ENCODE assay signal across 26 cellular contexts in genomic region chr16:86258713-86259112, GRCh38.
DNase-seq lines count a peak whose midpoint lies in the region; ATAC-seq and TF ChIP-seq lines count a peak whose summit lies in the region.
"Had no signal": no experiment of that assay in that cellular context is flagged by ENCODE, and none has a peak within 500 bp of the region (broad histone marks: within the 10 kb centered on the region; RNA-seq: fewer than 3 reads in every experiment).

No MANE protein-coding gene starts in this region.

- H3K4me3 ChIP-seq in mucosa of descending colon (no peak overlapping the region), upper lobe of left lung (no peak overlapping the region), H7 (ENCODE audit: insufficient read depth, low read depth, low read length) (no peak overlapping the region)
- H3K4me3 ChIP-seq: gastrocnemius medialis, left lung, pancreas, right atrium auricular region, spleen, uterus had no signal

- no peak for TF ChIP-seq CTCF in mucosa of descending colon (IDR thresholded peaks at IDR 0.05)
- no peak for TF ChIP-seq CTCF in upper lobe of left lung (IDR thresholded peaks at IDR 0.05)
- TF ChIP-seq CTCF in GM13977 (IDR thresholded peaks at IDR 0.05; ENCODE audit: extremely low read depth, insufficient read depth, missing control alignments): no peak
- TF ChIP-seq CTCF in osteocyte (IDR thresholded peaks at IDR 0.05): no peak

- in situ Hi-C loops in GM13977 (cut with MboI; ENCODE audit: low pct_unique_long_range_greater_than_20kb, low sequenced_read_pairs, unreplicated experiment): no loop called here

- H3K27me3 ChIP-seq in upper lobe of left lung (no peaks in the 10 kb centered on the region), H7 (ENCODE audit: control insufficient read depth, insufficient read depth, low read length) (no peaks in the 10 kb centered on the region)
- H3K27me3 ChIP-seq: pancreas, right atrium auricular region, uterus had no signal

- ATAC-seq in mucosa of descending colon (peak; percentile 23), upper lobe of left lung (ENCODE audit: low FRiP score in 2 of 2) (no peak)
- ATAC-seq: gastrocnemius medialis, left lung, pancreas had no signal

- WGBS in upper lobe of left lung, 2 donors: 57 to 62% methylated on average over 3 of the region's 3 CpGs

- no peak for TF ChIP-seq POLR2A in upper lobe of left lung (IDR thresholded peaks at IDR 0.05)

- H3K36me3 ChIP-seq in mucosa of descending colon (ENCODE audit: low read depth) (no peaks in the 10 kb centered on the region), upper lobe of left lung (no peaks in the 10 kb centered on the region), H7 (replicated peaks; ENCODE audit: control insufficient read depth, insufficient read depth, low read length) (no peaks in the 10 kb centered on the region)
- H3K36me3 ChIP-seq: gastrocnemius medialis, left lung, pancreas, right atrium auricular region, spleen, uterus had no signal

- no peak overlapping the region for H3K27ac Mint-ChIP-seq in osteocyte (ENCODE audit: unreplicated experiment)
- H3K27ac Mint-ChIP-seq: activated naive CD4-positive, alpha-beta T cell treated with anti-CD3 and anti-CD28 coated beads, Interleukin-2, amount 10 ng/mL, durations not matched to agents 7 days and 5 days; HFFc6; mesothelial cell of epicardium; nephron progenitor cell had no signal

- H3K27me3 Mint-ChIP-seq in osteocyte (ENCODE audit: unreplicated experiment): peaks cover 13% of the 10 kb centered on the region
- H3K27me3 Mint-ChIP-seq: activated naive CD4-positive, alpha-beta T cell treated with anti-CD3 and anti-CD28 coated beads, Interleukin-2, amount 10 ng/mL, durations not matched to agents 7 days and 5 days had no signal

- peak overlapping the region; percentile 1 to 75 (median 58) for H3K27ac ChIP-seq in upper lobe of left lung
- H3K27ac ChIP-seq: gastrocnemius medialis, pancreas, right atrium auricular region, spleen, uterus had no signal

- intact Hi-C loops in mucosa of descending colon (cut with DNase I, micrococcal nuclease): no loop called here

- H3K4me1 ChIP-seq in mucosa of descending colon (ENCODE audit: low read depth): no peaks in the 10 kb centered on the region
- H3K4me1 ChIP-seq in upper lobe of left lung: peaks cover 0 to 7% (median 0%) of the 10 kb centered on the region in 4 donors
- H3K4me1 ChIP-seq: gastrocnemius medialis, left lung, pancreas, right atrium auricular region, spleen, uterus had no signal

- H3K9me3 ChIP-seq in mucosa of descending colon (no peaks in the 10 kb centered on the region), upper lobe of left lung (peaks cover 0 to 4% (median 0%) of the 10 kb centered on the region in 4 donors)
- H3K9me3 ChIP-seq: gastrocnemius medialis, left lung, pancreas, uterus had no signal

- peaks cover 20% of the 10 kb centered on the region for H3K9me3 Mint-ChIP-seq in osteocyte (ENCODE audit: unreplicated experiment)

- TF ChIP-seq EP300 in upper lobe of left lung (IDR thresholded peaks at IDR 0.05): peak in 1 of 4 donors; percentile 70

- H3K4me1 Mint-ChIP-seq in osteocyte (ENCODE audit: unreplicated experiment): no peaks in the 10 kb centered on the region
- H3K4me1 Mint-ChIP-seq: activated naive CD4-positive, alpha-beta T cell treated with anti-CD3 and anti-CD28 coated beads, Interleukin-2, amount 10 ng/mL, durations not matched to agents 7 days and 5 days; mesothelial cell of epicardium; nephron progenitor cell had no signal

- H3K4me3 Mint-ChIP-seq in osteocyte (ENCODE audit: unreplicated experiment): no peak overlapping the region
- H3K4me3 Mint-ChIP-seq: activated naive CD4-positive, alpha-beta T cell treated with anti-CD3 and anti-CD28 coated beads, Interleukin-2, amount 10 ng/mL, durations not matched to agents 7 days and 5 days; HFFc6; mesothelial cell of epicardium; nephron progenitor cell had no signal

- DNase-seq in M059J (ENCODE audit: low read depth): peak; percentile 66
- DNase-seq in fibroblast of gingiva (ENCODE audit: low read depth): peak; percentile 44
- no peak for DNase-seq in mucosa of descending colon
- DNase-seq in upper lobe of left lung: no peak
- DNase-seq in GM13977 (ENCODE audit: low spot score): no peak
- no peak for DNase-seq in H7
- DNase-seq in osteocyte (ENCODE audit: extremely low spot score, unreplicated experiment): no peak
- DNase-seq in stimulated activated naive CD4-positive, alpha-beta T cell treated with Interleukin-2 at 50 U/mL for 16 hours (lab: John Stamatoyannopoulos, UW): no peak
- DNase-seq: activated CD4-positive, alpha-beta T cell treated with anti-CD3 and anti-CD28 coated beads, Interleukin-2, amount 50 U/mL, for 48 hours; activated CD8-positive, alpha-beta memory T cell treated with anti-CD3 and anti-CD28 coated beads, Interleukin-2, amount 50 U/mL, for 48 hours; activated naive CD4-positive, alpha-beta T cell treated with anti-CD3 and anti-CD28 coated beads, Interleukin-2, amount 10 ng/mL, durations not matched to agents 7 days and 5 days; amniotic stem cell; DND-41; effector CD8-positive, alpha-beta T cell; gastrocnemius medialis; HFFc6; hypothalamus; left lung; NCI-H187 treated with DMSO at 0.1 percent for 48 hours; NCI-H526; nephron progenitor cell; pancreas; spleen; uterus had no signal

- H3K36me3 Mint-ChIP-seq in osteocyte (ENCODE audit: unreplicated experiment): no peaks in the 10 kb centered on the region
- H3K36me3 Mint-ChIP-seq: activated naive CD4-positive, alpha-beta T cell treated with anti-CD3 and anti-CD28 coated beads, Interleukin-2, amount 10 ng/mL, durations not matched to agents 7 days and 5 days; mesothelial cell of epicardium had no signal

Comparison
In these comparisons a context has a peak if more than half of its experiments do, and no peak if none do; other contexts are left out.
1. DNase-seq: peak in M059J (single experiment) and fibroblast of gingiva (single experiment); none in mucosa of descending colon (0 of 3), upper lobe of left lung (0 of 2), GM13977 (single experiment), H7 (single experiment), osteocyte (single experiment) and stimulated activated naive CD4-positive, alpha-beta T cell treated with Interleukin-2 at 50 U/mL for 16 hours (single experiment).